Comparison of ENCODE assay signal across 25 cellular contexts in the genomic region with DNA sequence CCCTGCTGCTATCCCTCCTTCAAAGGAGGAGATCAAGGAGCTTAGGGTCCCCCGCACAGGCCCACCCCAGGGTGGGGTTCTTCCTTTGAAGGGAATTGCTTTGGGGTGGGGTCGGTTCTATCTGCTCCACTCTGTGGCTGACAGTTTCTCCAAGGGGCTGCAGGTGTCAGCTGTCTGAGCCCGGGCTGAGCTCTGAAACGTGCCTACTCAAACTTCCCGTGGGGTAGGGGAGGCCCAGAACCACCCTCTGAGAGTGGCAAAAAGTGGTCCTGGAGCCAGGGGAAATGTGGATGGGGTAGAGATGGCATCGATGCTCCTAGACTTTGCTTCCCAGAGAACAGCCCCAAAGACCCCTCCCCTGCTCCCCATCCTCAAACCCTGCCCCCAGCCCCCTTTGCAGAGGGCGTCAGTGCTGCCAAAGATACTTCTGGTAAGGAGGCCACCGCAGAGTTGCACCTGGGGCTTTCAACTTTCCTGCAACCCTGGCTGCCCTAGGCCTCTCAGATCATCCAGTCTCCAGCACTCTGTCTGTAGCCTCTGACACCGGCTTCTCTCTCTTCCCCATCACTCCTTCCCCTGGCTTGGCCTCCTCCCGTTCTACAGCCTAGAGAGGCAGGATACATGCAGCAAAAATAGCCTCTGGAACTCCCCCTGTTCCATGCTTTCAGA. TPM values are rescaled to one million over a fixed set of nuclear protein-coding genes. Genes with fewer than 3 reads are reported as not detected.
DNase-seq lines count a peak whose midpoint lies in the region; ATAC-seq and TF ChIP-seq lines count a peak whose summit lies in the region.
"Had no signal": no experiment of that assay in that cellular context is flagged by ENCODE, and none has a peak within 500 bp of the region (broad histone marks: within the 10 kb centered on the region; RNA-seq: fewer than 3 reads in every experiment).

No MANE protein-coding gene starts in this region.

- peak overlapping the region; percentile 86 for H3K27ac Mint-ChIP-seq in T-helper 1 cell treated with Interleukin-12 subunit alpha and Interleukin-12 subunit beta and Interleukin-4 antibody, amounts not matched to agents 30 μg/mL and 1 μg/mL, for 36 hours
- peak overlapping the region; percentile 72 for H3K27ac Mint-ChIP-seq in stimulated activated naive CD8-positive, alpha-beta T cell treated with anti-CD3 and anti-CD28 coated beads, Interleukin-15, Interleukin-2, amounts not matched to agents 100 ng/mL and 50 ng/mL, for 24 hours
- peak overlapping the region; percentile 27 for H3K27ac Mint-ChIP-seq in endothelial cell (ENCODE audit: unreplicated experiment)
- H3K27ac Mint-ChIP-seq: naive thymus-derived CD8-positive, alpha-beta T cell had no signal

- no peak overlapping the region for H3K4me3 Mint-ChIP-seq in T-helper 1 cell treated with Interleukin-12 subunit alpha and Interleukin-12 subunit beta and Interleukin-4 antibody, amounts not matched to agents 30 μg/mL and 1 μg/mL, for 36 hours
- peak overlapping the region; percentile 27 for H3K4me3 Mint-ChIP-seq in stimulated activated naive CD8-positive, alpha-beta T cell treated with anti-CD3 and anti-CD28 coated beads, Interleukin-15, Interleukin-2, amounts not matched to agents 100 ng/mL and 50 ng/mL, for 24 hours
- H3K4me3 Mint-ChIP-seq in endothelial cell (ENCODE audit: unreplicated experiment) = no peak overlapping the region
- H3K4me3 Mint-ChIP-seq: naive thymus-derived CD8-positive, alpha-beta T cell had no signal

- H3K36me3 Mint-ChIP-seq in T-helper 1 cell treated with Interleukin-12 subunit alpha and Interleukin-12 subunit beta and Interleukin-4 antibody, amounts not matched to agents 30 μg/mL and 1 μg/mL, for 36 hours (ENCODE audit: low read depth) = peaks cover 5% of the 10 kb centered on the region
- peaks cover 8% of the 10 kb centered on the region for H3K36me3 Mint-ChIP-seq in stimulated activated naive CD8-positive, alpha-beta T cell treated with anti-CD3 and anti-CD28 coated beads, Interleukin-15, Interleukin-2, amounts not matched to agents 100 ng/mL and 50 ng/mL, for 24 hours (ENCODE audit: low read depth)
- H3K36me3 Mint-ChIP-seq in endothelial cell (ENCODE audit: low read depth, unreplicated experiment) = peaks cover 12% of the 10 kb centered on the region
- H3K36me3 Mint-ChIP-seq: naive thymus-derived CD8-positive, alpha-beta T cell had no signal

- DNase-seq in T-helper 1 cell = no peak
- DNase-seq in stimulated activated naive CD8-positive, alpha-beta T cell treated with anti-CD3 and anti-CD28 coated beads, Interleukin-15, Interleukin-2, amounts not matched to agents 100 U/mL and 50 U/mL, for 24 hours = no peak
- DNase-seq in endothelial cell (ENCODE audit: low spot score) = no peak
- no peak for DNase-seq in sciatic nerve (ENCODE audit: low spot score)
- no peak for DNase-seq in NCI-H82 treated with DMSO at 0.1 percent for 48 hours (lab: John Stamatoyannopoulos, UW; ENCODE audit: unreplicated experiment)
- DNase-seq: activated CD8-positive, alpha-beta memory T cell treated with anti-CD3 and anti-CD28 coated beads, Interleukin-2, amount 50 U/mL, for 48 hours; activated naive CD4-positive, alpha-beta T cell treated with Interleukin-2 at 50 U/mL for 16 hours; DMS53; erythroblast; foreskin fibroblast; GF-D8; left lung; naive thymus-derived CD8-positive, alpha-beta T cell; NCI-H1092; NCI-H2029; NCI-H2227 treated with DMSO at 0.1 percent for 48 hours; NCI-H748 treated with DMSO at 0.1 percent for 48 hours; OCI-M1; testis had no signal

- no peak for ATAC-seq in stimulated activated naive CD8-positive, alpha-beta T cell treated with anti-CD3 and anti-CD28 coated beads, Interleukin-15, Interleukin-2, amounts not matched to agents 100 U/mL and 50 U/mL, for 24 hours
- no peak for ATAC-seq in GM21360 (IDR thresholded peaks at IDR 0.05; ENCODE audit: unreplicated experiment)
- ATAC-seq in sciatic nerve = no peak
- ATAC-seq: activated CD4-positive, CD25-positive, alpha-beta regulatory T cell treated with anti-CD3 and anti-CD28 coated beads, Interleukin-2, amount 50 U/mL, for 24 hours; left lung; naive thymus-derived CD8-positive, alpha-beta T cell had no signal

- peaks cover 54% of the 10 kb centered on the region for H3K4me1 Mint-ChIP-seq in T-helper 1 cell treated with Interleukin-12 subunit alpha and Interleukin-12 subunit beta and Interleukin-4 antibody, amounts not matched to agents 30 μg/mL and 1 μg/mL, for 36 hours (ENCODE audit: low read depth)
- peaks cover 88% of the 10 kb centered on the region for H3K4me1 Mint-ChIP-seq in stimulated activated naive CD8-positive, alpha-beta T cell treated with anti-CD3 and anti-CD28 coated beads, Interleukin-15, Interleukin-2, amounts not matched to agents 100 ng/mL and 50 ng/mL, for 24 hours (ENCODE audit: low read depth)
- H3K4me1 Mint-ChIP-seq in endothelial cell (ENCODE audit: unreplicated experiment) = peaks cover 54% of the 10 kb centered on the region

- no peak for TF ChIP-seq CTCF in endothelial cell (IDR thresholded peaks at IDR 0.05; ENCODE audit: unreplicated experiment)

- no peaks in the 10 kb centered on the region for H3K9me3 Mint-ChIP-seq in T-helper 1 cell treated with Interleukin-12 subunit alpha and Interleukin-12 subunit beta and Interleukin-4 antibody, amounts not matched to agents 30 μg/mL and 1 μg/mL, for 36 hours
- H3K9me3 Mint-ChIP-seq in stimulated activated naive CD8-positive, alpha-beta T cell treated with anti-CD3 and anti-CD28 coated beads, Interleukin-15, Interleukin-2, amounts not matched to agents 100 ng/mL and 50 ng/mL, for 24 hours = no peaks in the 10 kb centered on the region
- no peaks in the 10 kb centered on the region for H3K9me3 Mint-ChIP-seq in endothelial cell (ENCODE audit: unreplicated experiment)
- H3K9me3 Mint-ChIP-seq: naive thymus-derived CD8-positive, alpha-beta T cell had no signal

- intact Hi-C loops in sciatic nerve (cut with DNase I) = no loop called here

- H3K27me3 Mint-ChIP-seq in T-helper 1 cell treated with Interleukin-12 subunit alpha and Interleukin-12 subunit beta and Interleukin-4 antibody, amounts not matched to agents 30 μg/mL and 1 μg/mL, for 36 hours (ENCODE audit: low read depth) = no peaks in the 10 kb centered on the region
- no peaks in the 10 kb centered on the region for H3K27me3 Mint-ChIP-seq in stimulated activated naive CD8-positive, alpha-beta T cell treated with anti-CD3 and anti-CD28 coated beads, Interleukin-15, Interleukin-2, amounts not matched to agents 100 ng/mL and 50 ng/mL, for 24 hours
- H3K27me3 Mint-ChIP-seq in endothelial cell (ENCODE audit: unreplicated experiment) = peaks cover 9% of the 10 kb centered on the region

RNA-seq across cellular contexts. Expression of gene CD4, which starts 6.3 kb away (rescaled TPM):
- total RNA-seq in endothelial cell (ENCODE audit: unreplicated experiment) (4.7 TPM), sciatic nerve (20.6 TPM)
- total RNA-seq: HT1080 had no signal

RNA-seq across cellular contexts. Expression of gene LAG3, which starts 10.7 kb away (rescaled TPM):
- total RNA-seq in endothelial cell (ENCODE audit: unreplicated experiment) (7.6 TPM), sciatic nerve (3.4 TPM)
- total RNA-seq: ascending aorta had no signal

RNA-seq across cellular contexts. Expression of gene PTMS, which starts 16.9 kb away (rescaled TPM):
- total RNA-seq in endothelial cell (ENCODE audit: unreplicated experiment) (864 TPM), sciatic nerve (352 TPM)

RNA-seq across cellular contexts. Expression of gene MLF2, which starts 30.1 kb away (rescaled TPM):
- total RNA-seq in endothelial cell (ENCODE audit: unreplicated experiment) (118 TPM), sciatic nerve (98.6 TPM)

RNA-seq across cellular contexts. Expression of gene GPR162, which starts 38.6 kb away (rescaled TPM):
- 52.7 TPM for total RNA-seq in endothelial cell (ENCODE audit: unreplicated experiment)
- 4.5 TPM for total RNA-seq in sciatic nerve
- total RNA-seq: naive thymus-derived CD8-positive, alpha-beta T cell had no signal

Comparison
In these comparisons a context has a peak if more than half of its experiments do, and no peak if none do; other contexts are left out.
1. H3K27ac Mint-ChIP-seq: peak in every context shown above with its lines; median percentile 86 in T-helper 1 cell treated with Interleukin-12 subunit alpha and Interleukin-12 subunit beta and Interleukin-4 antibody, amounts not matched to agents 30 μg/mL and 1 μg/mL, for 36 hours; 72 in stimulated activated naive CD8-positive, alpha-beta T cell treated with anti-CD3 and anti-CD28 coated beads, Interleukin-15, Interleukin-2, amounts not matched to agents 100 ng/mL and 50 ng/mL, for 24 hours; 27 in endothelial cell.